In the genomic region with DNA sequence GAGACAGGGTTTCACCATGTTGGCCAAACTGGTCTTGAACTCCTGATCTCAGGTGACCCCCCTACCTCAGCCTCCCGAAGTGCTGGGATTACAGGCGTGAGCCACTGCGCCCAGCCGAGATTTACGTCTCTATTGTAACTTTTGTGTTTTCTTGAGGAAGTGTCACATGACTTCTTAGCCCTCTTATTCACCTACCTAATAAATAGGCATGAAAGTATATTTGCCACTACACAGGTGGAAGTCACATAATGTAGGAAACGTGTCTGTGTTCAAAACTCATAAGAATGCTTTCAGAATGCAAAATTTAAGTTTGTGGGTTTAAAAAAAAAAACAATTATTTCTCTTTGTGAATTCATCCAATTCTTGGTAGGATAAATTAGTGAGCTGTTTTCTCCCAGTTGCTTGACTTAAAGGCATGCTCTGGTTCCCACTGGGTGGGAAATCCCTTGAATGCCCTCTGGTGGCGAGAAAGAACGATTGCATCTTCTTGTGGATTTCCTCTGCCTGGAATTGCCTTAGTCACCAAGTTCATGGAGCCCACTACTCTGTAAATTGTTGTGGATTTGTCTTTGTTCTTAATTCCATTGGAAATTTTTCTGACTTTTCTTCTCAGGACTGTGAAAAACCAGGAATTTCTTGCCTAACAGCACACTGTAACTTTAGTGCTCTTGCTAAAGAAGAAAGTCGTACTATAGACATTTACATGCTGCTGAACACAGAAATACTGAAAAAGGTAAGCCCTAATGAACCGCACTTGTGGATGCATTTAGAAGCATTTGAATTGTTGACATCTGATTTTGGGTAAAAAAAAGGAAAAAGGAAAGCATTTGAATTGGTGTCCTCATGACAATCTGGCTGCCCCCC, we compare ENCODE assay signal across 8 cellular contexts.
DNase-seq lines count a peak whose midpoint lies in the region; ATAC-seq lines count a peak whose summit lies in the region.

No MANE protein-coding gene starts in this region.

- ATAC-seq in GM21447 (IDR thresholded peaks at IDR 0.05; ENCODE audit: unreplicated experiment) (no peak), HG02840 (IDR thresholded peaks at IDR 0.05; ENCODE audit: low FRiP score, unreplicated experiment) (no peak)

- DNase-seq in Daoy (ENCODE audit: low read depth) (peak; percentile 55), H4 (ENCODE audit: low spot score) (peak; percentile 61), NCI-H1694 (lab: John Stamatoyannopoulos, UW) (peak; percentile 41), T1000 (lab: John Stamatoyannopoulos, UW) (peak; percentile 15), fibroblast of the conjunctiva (ENCODE audit: low read depth) (peak; percentile 82), occipital lobe (lab: John Stamatoyannopoulos, UW) (peak; percentile 16)

Comparison
In these comparisons a context has a peak if more than half of its experiments do, and no peak if none do; other contexts are left out.
1. DNase-seq: peak in every context shown above with its lines; median percentile 82 in fibroblast of the conjunctiva; 61 in H4; 55 in Daoy; 41 in NCI-H1694; 16 in occipital lobe; 15 in T1000.